In genomic region chr20:2840138-2840966, GRCh38 we compare ENCODE assay signal across 8 cellular contexts. TPM values are rescaled to one million over a fixed set of nuclear protein-coding genes. Genes with fewer than 3 reads are reported as not detected.
DNase-seq lines count a peak whose midpoint lies in the region; TF ChIP-seq lines count a peak whose summit lies in the region.

Gene PCED1A (minus strand): TSS chr20:2840655. CDS start chr20:2839912, 743 bp downstream.
Gene VPS16 (plus strand): TSS chr20:2840745. CDS start chr20:2840775, 30 bp downstream.

- DNase-seq in ELR (ENCODE audit: low read depth) (peak; percentile 88), H4 (ENCODE audit: low spot score) (peak; percentile 75), LoVo (ENCODE audit: low spot score) (peak; percentile 86), SK-MEL-5 (ENCODE audit: low read depth, low spot score) (peak; percentile 87), germinal center (ENCODE audit: low spot score) (peak; percentile 94), nucleus accumbens (lab: John Stamatoyannopoulos, UW) (peak in 55 of 56 donors; percentile 45 to 92 (median 82)), suprapubic skin (ENCODE audit: low spot score in 2 of 2) (peak; percentile 89 to 93)
- peak; percentile 92 for DNase-seq in activated naive CD4-positive, alpha-beta T cell treated with Interleukin-2 at 50 U/mL for 16 hours

- H3K9me3 ChIP-seq in suprapubic skin = no peaks in the 10 kb centered on the region

- no peak for TF ChIP-seq CTCF in suprapubic skin (IDR thresholded peaks at IDR 0.05)

- no peaks in the 10 kb centered on the region for H3K27me3 ChIP-seq in suprapubic skin

- TF ChIP-seq POLR2A in suprapubic skin (IDR thresholded peaks at IDR 0.05) = no peak

- in situ Hi-C loops in SK-MEL-5 (cut with HindIII; ENCODE audit: low pct_unique_long_range_greater_than_20kb, low sequenced_read_pairs) = no loop called here

- peak within 1 kb of the TSS; percentile 96 for H3K4me3 ChIP-seq in suprapubic skin

- H3K36me3 ChIP-seq in suprapubic skin = peaks cover 10% of the 10 kb centered on the region

- H3K4me1 ChIP-seq in suprapubic skin = peaks cover 20% of the 10 kb centered on the region

- WGBS in suprapubic skin = 0% methylated on average over 3 of the region's 98 CpGs

- H3K27ac ChIP-seq in suprapubic skin = peak within 1 kb of the TSS; percentile 86

- TF ChIP-seq EP300 in suprapubic skin (IDR thresholded peaks at IDR 0.05) = no peak

RNA-seq across cellular contexts. Expression of gene PCED1A, which starts in this region (rescaled TPM):
- 10.9 and 24.5 TPM in 2 replicates for total RNA-seq in H4 (2014; rRNA removed; shearing (Covaris generic))
- total RNA-seq in SK-MEL-5 (2014; rRNA removed; shearing (Covaris generic)) = 17.2 and 22.6 TPM in 2 replicates
- 27.8 and 31.5 TPM in 2 replicates for polyA plus RNA-seq in SK-MEL-5 (2015; cell fraction: cytosol; rRNA removed)
- 353 and 387 TPM in 2 replicates for polyA plus RNA-seq in SK-MEL-5 (2015; cell fraction: nucleus; rRNA removed)
- total RNA-seq in suprapubic skin = 10 to 100 TPM in 3 of 4 donors, 1 to 10 TPM in 1; 8.0 to 31.1 (median 19.4) TPM

RNA-seq across cellular contexts. Expression of gene VPS16, which starts in this region (rescaled TPM):
- total RNA-seq in H4 (2014; rRNA removed; shearing (Covaris generic)) = 26.3 and 30.7 TPM in 2 replicates
- 39.0 and 39.7 TPM in 2 replicates for total RNA-seq in SK-MEL-5 (2014; rRNA removed; shearing (Covaris generic))
- polyA plus RNA-seq in SK-MEL-5 (2015; cell fraction: cytosol; rRNA removed) = 31.8 and 39.7 TPM in 2 replicates
- polyA plus RNA-seq in SK-MEL-5 (2015; cell fraction: nucleus; rRNA removed) = 244 and 298 TPM in 2 replicates
- total RNA-seq in suprapubic skin = 10 to 100 TPM; 35.7 to 37.4 (median 36.1) TPM

Comparison
In these comparisons a context has a peak if more than half of its experiments do, and no peak if none do; other contexts are left out.
1. Peak in every context shown above with its lines: DNase-seq, H3K4me3 ChIP-seq and H3K27ac ChIP-seq.